In the genomic region with DNA sequence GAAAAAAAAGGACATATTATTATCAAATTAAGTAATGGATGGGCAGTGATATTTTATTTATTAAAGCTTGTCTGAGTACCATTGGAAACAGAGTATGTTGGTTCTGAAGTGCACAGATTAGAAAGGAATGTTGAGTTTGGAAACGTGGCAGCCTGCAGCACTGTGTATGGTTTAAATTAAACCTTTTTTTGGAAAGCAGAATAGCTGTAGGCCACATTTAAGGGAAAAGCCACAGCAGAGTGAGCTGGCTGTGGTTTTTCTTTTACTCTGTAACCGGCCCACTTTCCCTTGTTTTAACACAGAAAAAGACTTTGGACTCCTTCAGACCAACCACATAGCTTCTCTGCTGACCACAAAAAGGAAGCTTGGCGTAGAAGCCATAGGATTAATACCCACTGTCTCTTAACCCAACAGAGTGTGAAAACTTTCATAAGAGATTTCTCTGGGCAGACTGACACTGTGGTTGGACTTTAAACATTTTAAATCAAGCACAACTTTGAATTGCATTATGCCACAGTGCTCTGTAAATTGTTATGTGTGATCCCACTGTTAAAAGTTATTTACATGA, we compare ENCODE assay signal across 9 cellular contexts.
DNase-seq lines count a peak whose midpoint lies in the region; ATAC-seq and TF ChIP-seq lines count a peak whose summit lies in the region.
"Had no signal": no experiment of that assay in that cellular context is flagged by ENCODE, and none has a peak within 500 bp of the region (broad histone marks: within the 10 kb centered on the region; RNA-seq: fewer than 3 reads in every experiment).

No MANE protein-coding gene starts in this region.

- WGBS in endodermal cell (ENCODE audit: insufficient coverage in 1 of 2, insufficient read length in 1 of 2), 2 experiments: 58 to 59% methylated on average over 2 to 3 of the region's 3 CpGs

- H2AFZ ChIP-seq in neural progenitor cell (replicated peaks): no peak overlapping the region

- no peak overlapping the region for H3K27ac Mint-ChIP-seq in endodermal cell
- no peak overlapping the region for H3K27ac Mint-ChIP-seq in neural progenitor cell

- H3K4me2 ChIP-seq in neural progenitor cell: peak overlapping the region; percentile 32

- ATAC-seq in GM21786 (IDR thresholded peaks at IDR 0.05; ENCODE audit: unreplicated experiment): no peak

- no peaks in the 10 kb centered on the region for H3K79me2 ChIP-seq in neural progenitor cell (ENCODE audit: low read depth)

- H3K27me3 Mint-ChIP-seq in endodermal cell (ENCODE audit: insufficient read depth) (peaks cover 26% of the 10 kb centered on the region), neural progenitor cell (ENCODE audit: insufficient read depth, low read depth) (peaks cover 10% of the 10 kb centered on the region)

- H3K36me3 ChIP-seq in endodermal cell (ENCODE audit: control insufficient read depth, insufficient read depth, low read length) (no peaks in the 10 kb centered on the region), neural progenitor cell (no peaks in the 10 kb centered on the region)

- peak overlapping the region; percentile 40 for H3K27ac ChIP-seq in endodermal cell (ENCODE audit: low read depth, low read length)
- no peak overlapping the region for H3K27ac ChIP-seq in neural progenitor cell

- H3K9me3 ChIP-seq in endodermal cell (ENCODE audit: control insufficient read depth, low read length) (no peaks in the 10 kb centered on the region), neural progenitor cell (ENCODE audit: low read depth) (no peaks in the 10 kb centered on the region)

- H3F3A ChIP-seq in neural progenitor cell (ENCODE audit: low read depth): peaks cover 19% of the 10 kb centered on the region

- H3K4me1 Mint-ChIP-seq in endodermal cell (peaks cover 47% of the 10 kb centered on the region), neural progenitor cell (peaks cover 55% of the 10 kb centered on the region)

- H3K4me1 ChIP-seq in endodermal cell (ENCODE audit: control insufficient read depth, insufficient read depth, low read length) (peaks cover 27% of the 10 kb centered on the region), neural progenitor cell (peaks cover 40% of the 10 kb centered on the region)

- no peak overlapping the region for H3K4me3 Mint-ChIP-seq in endodermal cell
- no peak overlapping the region for H3K4me3 Mint-ChIP-seq in neural progenitor cell

- H3K9ac ChIP-seq in endodermal cell (ENCODE audit: extremely low read depth, low read length, poor library complexity, severe bottlenecking): no peak overlapping the region
- H3K9ac ChIP-seq in neural progenitor cell: no peak overlapping the region

- H3K9me3 Mint-ChIP-seq in endodermal cell (no peaks in the 10 kb centered on the region), neural progenitor cell (no peaks in the 10 kb centered on the region)

- H3K4me3 ChIP-seq in endodermal cell (ENCODE audit: low read length): no peak overlapping the region
- no peak overlapping the region for H3K4me3 ChIP-seq in neural progenitor cell

- peaks cover 38% of the 10 kb centered on the region for H3K27me3 ChIP-seq in endodermal cell (ENCODE audit: control insufficient read depth, insufficient read depth, low read length, poor library complexity, severe bottlenecking)
- no peaks in the 10 kb centered on the region for H3K27me3 ChIP-seq in neural progenitor cell

- H3K36me3 Mint-ChIP-seq in endodermal cell (ENCODE audit: low read depth) (no peaks in the 10 kb centered on the region), neural progenitor cell (peaks cover 2% of the 10 kb centered on the region)

- no peaks in the 10 kb centered on the region for H4K20me1 ChIP-seq in neural progenitor cell (ENCODE audit: low read depth)

- DNase-seq in CMK (ENCODE audit: low read depth) (peak; percentile 52), NOMO-1 treated with DMSO at 0.1 percent for 48 hours (lab: John Stamatoyannopoulos, UW; ENCODE audit: unreplicated experiment) (peak; percentile 95), endodermal cell (no peak), neural progenitor cell (ENCODE audit: low spot score) (no peak), Kasumi-1 (lab: John Stamatoyannopoulos, UW) (no peak), NCI-H510A (lab: John Stamatoyannopoulos, UW) (no peak), NCI-H128 (lab: John Stamatoyannopoulos, UW; ENCODE audit: unreplicated experiment) (no peak)
- DNase-seq: dermis blood vessel endothelial cell had no signal

- TF ChIP-seq CTCF in endodermal cell (conservative IDR thresholded peaks at IDR 0.05) (no peak), neural progenitor cell (IDR thresholded peaks at IDR 0.05) (no peak)

Comparison
In these comparisons a context has a peak if more than half of its experiments do, and no peak if none do; other contexts are left out.
1. DNase-seq: peak in CMK (single experiment) and NOMO-1 treated with DMSO at 0.1 percent for 48 hours (single experiment); none in endodermal cell (single experiment), neural progenitor cell (single experiment), Kasumi-1 (0 of 2), NCI-H510A (single experiment) and NCI-H128 (single experiment).